ENCODE assay signal across 8 cellular contexts in genomic region chr17:19744492-19744891, GRCh38. TPM values are rescaled to one million over a fixed set of nuclear protein-coding genes. Genes with fewer than 3 reads are reported as not detected.
DNase-seq lines count a peak whose midpoint lies in the region; FAIRE-seq and TF ChIP-seq lines count a peak whose summit lies in the region.

No MANE protein-coding gene starts in this region.

- no peaks in the 10 kb centered on the region for H3K9me3 ChIP-seq in ES-I3 (ENCODE audit: control insufficient read depth, insufficient read depth, low read length)

- H3K27ac Mint-ChIP-seq in progenitor cell of endocrine pancreas = peak overlapping the region; percentile 45

- no peaks in the 10 kb centered on the region for H3K36me3 ChIP-seq in ES-I3 (ENCODE audit: insufficient read depth, low read length)

- TF ChIP-seq CTCF in fibroblast of mammary gland (conservative IDR thresholded peaks at IDR 0.05; ENCODE audit: control insufficient read depth, insufficient read depth, low read depth, low read length) (no peak), progenitor cell of endocrine pancreas (IDR thresholded peaks at IDR 0.05; ENCODE audit: unreplicated experiment) (no peak)

- FAIRE-seq in GM19239 (lab: Jason Lieb, UNC) = no peak

- H3K4me1 Mint-ChIP-seq in progenitor cell of endocrine pancreas (ENCODE audit: low read depth) = peaks cover 4% of the 10 kb centered on the region

- H3K36me3 Mint-ChIP-seq in progenitor cell of endocrine pancreas (ENCODE audit: insufficient read depth) = no peaks in the 10 kb centered on the region

- peaks cover 17% of the 10 kb centered on the region for H3K27me3 Mint-ChIP-seq in progenitor cell of endocrine pancreas

- peak overlapping the region; percentile 42; the same call in 1 of the 2 replicates for H3K9ac ChIP-seq in ES-I3 (ENCODE audit: low read depth, low read length)

- peak overlapping the region; percentile 7 for H3K4me3 ChIP-seq in fibroblast of mammary gland (ENCODE audit: control insufficient read depth, low read depth, low read length)

- H3K4me3 Mint-ChIP-seq in progenitor cell of endocrine pancreas (ENCODE audit: low read depth) = peak overlapping the region; percentile 75

- DNase-seq in NCI-H69 (lab: John Stamatoyannopoulos, UW) (peak; percentile 43), fibroblast of mammary gland (ENCODE audit: low read depth) (no peak), progenitor cell of endocrine pancreas (ENCODE audit: low spot score, unreplicated experiment) (no peak), EL (no peak), amniotic stem cell (lab: John Stamatoyannopoulos, UW) (no peak), GM19239 (ENCODE audit: insufficient read length, low spot score) (no peak), NCI-H146 treated with DMSO at 0.1 percent for 48 hours (lab: John Stamatoyannopoulos, UW; ENCODE audit: unreplicated experiment) (no peak)

- H3K4me1 ChIP-seq in ES-I3 (ENCODE audit: insufficient read depth, low read length) = peaks cover 7% of the 10 kb centered on the region; the same call in 1 of the 2 replicates

- H3K9me3 Mint-ChIP-seq in progenitor cell of endocrine pancreas (ENCODE audit: low read depth) = no peaks in the 10 kb centered on the region

RNA-seq across cellular contexts. Expression of gene ALDH3A1, which starts 3.6 kb away (rescaled TPM):
- 0.75 and 1.0 TPM in 2 replicates for total RNA-seq in progenitor cell of endocrine pancreas

RNA-seq across cellular contexts. Expression of gene SLC47A2, which starts 28.1 kb away (rescaled TPM):
- total RNA-seq in progenitor cell of endocrine pancreas = not detected in 2 replicates
